8 cellular contexts compared by ENCODE assay signal in genomic region chr3:51391075-51391565, GRCh38. TPM values are rescaled to one million over a fixed set of nuclear protein-coding genes. Genes with fewer than 3 reads are reported as not detected.
DNase-seq lines count a peak whose midpoint lies in the region; ATAC-seq and TF ChIP-seq lines count a peak whose summit lies in the region.

Gene RBM15B (plus strand): TSS chr3:51391285. CDS start chr3:51391400, 115 bp downstream.

- WGBS in right cardiac atrium: under 1% methylated on average over 83 of the region's 83 CpGs
- 0% methylated on average over 63 to 83 of the region's 83 CpGs for WGBS in aorta, 2 donors

- H3K9me3 ChIP-seq in right cardiac atrium (ENCODE audit: control insufficient read depth, low read length): no peaks in the 10 kb centered on the region
- H3K9me3 ChIP-seq in aorta (ENCODE audit: control insufficient read depth, low read length): no peaks in the 10 kb centered on the region

- H3K4me1 ChIP-seq in right cardiac atrium (ENCODE audit: control insufficient read depth, insufficient read depth, low read length) (peaks cover 22% of the 10 kb centered on the region), aorta (ENCODE audit: control insufficient read depth in 1 of 2, insufficient read depth in 2 of 2, low read length in 2 of 2) (peaks cover 0 to 2% of the 10 kb centered on the region in 2 donors)

- peaks cover 1 to 4% of the 10 kb centered on the region in 2 donors for H3K36me3 ChIP-seq in aorta (ENCODE audit: control insufficient read depth in 1 of 2, insufficient read depth in 2 of 2, low read length in 1 of 2)

- peak within 1 kb of the TSS; percentile 73 for H3K4me3 ChIP-seq in right cardiac atrium (ENCODE audit: low read length)
- peak within 1 kb of the TSS; percentile 75 to 96 for H3K4me3 ChIP-seq in aorta (ENCODE audit: low read length in 2 of 2)

- TF ChIP-seq POLR2A in GM15510 (IDR thresholded peaks at IDR 0.05; ENCODE audit: borderline replicate concordance, extremely low read depth, insufficient read length): peak; percentile 84

- ATAC-seq in HG02884 (IDR thresholded peaks at IDR 0.05; ENCODE audit: unreplicated experiment) (peak; percentile 96), right cardiac atrium (peak; percentile 93 to 96), aorta (ENCODE audit: low FRiP score) (peak; percentile 98)

- DNase-seq in NCI-H1694 (lab: John Stamatoyannopoulos, UW) (peak; percentile 40), T-helper 2 cell (peak; percentile 96 to 98 (median 96)), anterior cingulate cortex (lab: John Stamatoyannopoulos, UW) (peak; percentile 82 to 98 (median 95)), right cardiac atrium (peak; percentile 98 to 100 (median 99)), putamen (ENCODE audit: low spot score) (peak; percentile 96), aorta (peak; percentile 99)

- intact Hi-C loops in right cardiac atrium (cut with DNase I) (loop anchor here in 2 of 4 donors (10.0 kb wide), 2 partner anchors 284 to 294 kb away; partner anchors contain the start of gene TEX264 (in 1 of the 2)), aorta (cut with DNase I) (loop anchor here (2.0 to 10.0 kb wide), 5 partner anchors 42 to 1036 kb away; partner anchors contain the start of genes CYB561D2 (in 1 of the 2), NPRL2 (in 1 of the 2), TEX264 (in 1 of the 2) and TMEM115 (in 1 of the 2))

- H3K27me3 ChIP-seq in right cardiac atrium (ENCODE audit: control insufficient read depth, insufficient read depth) (no peaks in the 10 kb centered on the region), aorta (ENCODE audit: control insufficient read depth in 1 of 2, insufficient read depth in 2 of 2, low read length in 1 of 2) (no peaks in the 10 kb centered on the region)

- H3K27ac ChIP-seq in right cardiac atrium (ENCODE audit: low read length): peak within 1 kb of the TSS; percentile 83
- peak within 1 kb of the TSS; percentile 43 to 85 for H3K27ac ChIP-seq in aorta (ENCODE audit: low read depth in 1 of 2, low read length in 2 of 2)

RNA-seq across cellular contexts. Expression of gene RBM15B, which starts in this region (rescaled TPM):
- total RNA-seq in right cardiac atrium (10 to 100 TPM; 15.0 to 19.6 (median 15.6) TPM), aorta (10 to 100 TPM; 22.4 to 25.4 TPM)
- polyA plus RNA-seq in right cardiac atrium (8.7 TPM), aorta (1 to 10 TPM; 6.9 to 10.0 TPM)

Comparison
In these comparisons a context has a peak if more than half of its experiments do, and no peak if none do; other contexts are left out.
1. Peak in every context shown above with its lines: DNase-seq, ATAC-seq, H3K4me3 ChIP-seq and H3K27ac ChIP-seq.
2. DNase-seq: peak in every context shown above with its lines; median percentile 99 in right cardiac atrium; 99 in aorta; 96 in T-helper 2 cell; 96 in putamen; 95 in anterior cingulate cortex; 40 in NCI-H1694.